In the genomic region with DNA sequence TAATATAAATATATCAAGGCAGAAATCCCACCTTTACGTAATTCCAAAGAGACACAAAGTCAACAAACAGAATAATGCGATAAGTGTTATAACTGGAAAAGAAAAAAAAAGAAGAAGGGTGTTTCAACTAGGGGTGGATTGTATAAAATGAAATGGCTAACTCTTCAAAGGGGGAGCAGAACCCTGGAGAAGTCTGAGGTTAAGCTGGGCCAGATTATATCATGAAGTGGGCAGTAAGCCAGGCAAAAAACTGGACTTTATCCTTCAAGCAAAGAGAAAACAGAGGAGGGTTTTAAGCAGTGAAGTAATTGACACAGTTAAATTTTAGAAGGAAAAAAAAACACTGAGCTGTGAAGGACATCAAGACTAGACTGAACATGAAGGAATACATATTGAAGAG, we compare ENCODE assay signal across 1 cellular context.
A peak's percentile ranks its signal among the peaks of the same experiment; 100 is the strongest.
TF ChIP-seq lines count a peak whose summit lies in the region.

No MANE protein-coding gene starts in this region.

TF ChIP-seq in HepG2, 621 proteins besides CTCF, POLR2A, EP300 and RAD21 (continued from another document and continues in another):
- TF ChIP-seq ZBTB40 (IDR thresholded peaks at IDR 0.05), result no peak
- TF ChIP-seq ZBTB40 (CRISPR knock-in tag; IDR thresholded peaks at IDR 0.05), result no peak
- TF ChIP-seq, protein P1, sequence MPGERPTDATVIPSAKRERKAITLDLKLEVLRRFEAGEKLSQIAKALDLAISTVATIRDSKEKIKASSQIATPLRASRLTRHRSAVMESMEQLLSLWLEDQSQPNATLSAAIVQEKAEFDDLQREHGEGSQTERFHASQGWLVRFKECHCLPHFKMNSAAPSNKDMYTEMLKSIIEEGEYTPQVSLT (CRISPR knock-in tag; IDR thresholded peaks at IDR 0.05; ENCODE audit: borderline replicate concordance, low read depth), result no peak
- TF ChIP-seq KDM3A (CRISPR knock-in tag; IDR thresholded peaks at IDR 0.05; ENCODE audit: low read depth), result no peak
- no peak for TF ChIP-seq NFATC3 (CRISPR knock-in tag; IDR thresholded peaks at IDR 0.05)
- no peak for TF ChIP-seq ZNF572 (CRISPR knock-in tag; IDR thresholded peaks at IDR 0.05)
- 0 out of 2 replicates have a peak, but pooled peaks have one; percentile 18 for TF ChIP-seq PPARG (CRISPR knock-in tag; conservative IDR thresholded peaks at IDR 0.05)
- TF ChIP-seq, protein P2, sequence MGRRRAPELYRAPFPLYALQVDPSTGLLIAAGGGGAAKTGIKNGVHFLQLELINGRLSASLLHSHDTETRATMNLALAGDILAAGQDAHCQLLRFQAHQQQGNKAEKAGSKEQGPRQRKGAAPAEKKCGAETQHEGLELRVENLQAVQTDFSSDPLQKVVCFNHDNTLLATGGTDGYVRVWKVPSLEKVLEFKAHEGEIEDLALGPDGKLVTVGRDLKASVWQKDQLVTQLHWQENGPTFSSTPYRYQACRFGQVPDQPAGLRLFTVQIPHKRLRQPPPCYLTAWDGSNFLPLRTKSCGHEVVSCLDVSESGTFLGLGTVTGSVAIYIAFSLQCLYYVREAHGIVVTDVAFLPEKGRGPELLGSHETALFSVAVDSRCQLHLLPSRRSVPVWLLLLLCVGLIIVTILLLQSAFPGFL (CRISPR knock-in tag; IDR thresholded peaks at IDR 0.05), result no peak
- no peak for TF ChIP-seq ZNF605 (CRISPR knock-in tag; IDR thresholded peaks at IDR 0.05)
- TF ChIP-seq MAZ (IDR thresholded peaks at IDR 0.05; ENCODE audit: borderline replicate concordance, low read depth, low read length), result no peak
- TF ChIP-seq MAZ (CRISPR knock-in tag; IDR thresholded peaks at IDR 0.05; ENCODE audit: low read depth), result no peak
- peak; percentile 36; the same call in 1 of the 2 replicates for TF ChIP-seq PATZ1 (CRISPR knock-in tag; IDR thresholded peaks at IDR 0.05)
- TF ChIP-seq CREBL2 (CRISPR knock-in tag; IDR thresholded peaks at IDR 0.05; ENCODE audit: borderline replicate concordance), result no peak
- no peak for TF ChIP-seq AHR (CRISPR knock-in tag; IDR thresholded peaks at IDR 0.05)
- peak; percentile 85 for TF ChIP-seq GATAD2A (CRISPR knock-in tag; IDR thresholded peaks at IDR 0.05)
- TF ChIP-seq, protein P3, sequence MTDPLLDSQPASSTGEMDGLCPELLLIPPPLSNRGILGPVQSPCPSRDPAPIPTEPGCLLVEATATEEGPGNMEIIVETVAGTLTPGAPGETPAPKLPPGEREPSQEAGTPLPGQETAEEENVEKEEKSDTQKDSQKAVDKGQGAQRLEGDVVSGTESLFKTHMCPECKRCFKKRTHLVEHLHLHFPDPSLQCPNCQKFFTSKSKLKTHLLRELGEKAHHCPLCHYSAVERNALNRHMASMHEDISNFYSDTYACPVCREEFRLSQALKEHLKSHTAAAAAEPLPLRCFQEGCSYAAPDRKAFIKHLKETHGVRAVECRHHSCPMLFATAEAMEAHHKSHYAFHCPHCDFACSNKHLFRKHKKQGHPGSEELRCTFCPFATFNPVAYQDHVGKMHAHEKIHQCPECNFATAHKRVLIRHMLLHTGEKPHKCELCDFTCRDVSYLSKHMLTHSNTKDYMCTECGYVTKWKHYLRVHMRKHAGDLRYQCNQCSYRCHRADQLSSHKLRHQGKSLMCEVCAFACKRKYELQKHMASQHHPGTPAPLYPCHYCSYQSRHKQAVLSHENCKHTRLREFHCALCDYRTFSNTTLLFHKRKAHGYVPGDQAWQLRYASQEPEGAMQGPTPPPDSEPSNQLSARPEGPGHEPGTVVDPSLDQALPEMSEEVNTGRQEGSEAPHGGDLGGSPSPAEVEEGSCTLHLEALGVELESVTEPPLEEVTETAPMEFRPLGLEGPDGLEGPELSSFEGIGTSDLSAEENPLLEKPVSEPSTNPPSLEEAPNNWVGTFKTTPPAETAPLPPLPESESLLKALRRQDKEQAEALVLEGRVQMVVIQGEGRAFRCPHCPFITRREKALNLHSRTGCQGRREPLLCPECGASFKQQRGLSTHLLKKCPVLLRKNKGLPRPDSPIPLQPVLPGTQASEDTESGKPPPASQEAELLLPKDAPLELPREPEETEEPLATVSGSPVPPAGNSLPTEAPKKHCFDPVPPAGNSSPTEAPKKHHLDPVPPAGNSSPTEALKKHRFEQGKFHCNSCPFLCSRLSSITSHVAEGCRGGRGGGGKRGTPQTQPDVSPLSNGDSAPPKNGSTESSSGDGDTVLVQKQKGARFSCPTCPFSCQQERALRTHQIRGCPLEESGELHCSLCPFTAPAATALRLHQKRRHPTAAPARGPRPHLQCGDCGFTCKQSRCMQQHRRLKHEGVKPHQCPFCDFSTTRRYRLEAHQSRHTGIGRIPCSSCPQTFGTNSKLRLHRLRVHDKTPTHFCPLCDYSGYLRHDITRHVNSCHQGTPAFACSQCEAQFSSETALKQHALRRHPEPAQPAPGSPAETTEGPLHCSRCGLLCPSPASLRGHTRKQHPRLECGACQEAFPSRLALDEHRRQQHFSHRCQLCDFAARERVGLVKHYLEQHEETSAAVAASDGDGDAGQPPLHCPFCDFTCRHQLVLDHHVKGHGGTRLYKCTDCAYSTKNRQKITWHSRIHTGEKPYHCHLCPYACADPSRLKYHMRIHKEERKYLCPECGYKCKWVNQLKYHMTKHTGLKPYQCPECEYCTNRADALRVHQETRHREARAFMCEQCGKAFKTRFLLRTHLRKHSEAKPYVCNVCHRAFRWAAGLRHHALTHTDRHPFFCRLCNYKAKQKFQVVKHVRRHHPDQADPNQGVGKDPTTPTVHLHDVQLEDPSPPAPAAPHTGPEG (CRISPR knock-in tag; IDR thresholded peaks at IDR 0.05), result no peak
- TF ChIP-seq ZNF331 (CRISPR knock-in tag; IDR thresholded peaks at IDR 0.05), result peak; percentile 42; the same call in 1 of the 2 replicates
- no peak for TF ChIP-seq MXD4 (CRISPR knock-in tag; IDR thresholded peaks at IDR 0.05)
- no peak for TF ChIP-seq YEATS4 (CRISPR knock-in tag; IDR thresholded peaks at IDR 0.05; ENCODE audit: borderline replicate concordance)
- TF ChIP-seq KDM2A (CRISPR knock-in tag; IDR thresholded peaks at IDR 0.05; ENCODE audit: borderline replicate concordance, low read depth), result no peak
- no peak for TF ChIP-seq NR1H2 (CRISPR knock-in tag; IDR thresholded peaks at IDR 0.05; ENCODE audit: borderline replicate concordance, low read depth)
- TF ChIP-seq ZNF691 (CRISPR knock-in tag; IDR thresholded peaks at IDR 0.05; ENCODE audit: borderline replicate concordance, low read depth), result no peak
- TF ChIP-seq CBFB (CRISPR knock-in tag; IDR thresholded peaks at IDR 0.05), result no peak
- peak; percentile 73 for TF ChIP-seq ISL2 (CRISPR knock-in tag; IDR thresholded peaks at IDR 0.05)
- TF ChIP-seq, protein P4, sequence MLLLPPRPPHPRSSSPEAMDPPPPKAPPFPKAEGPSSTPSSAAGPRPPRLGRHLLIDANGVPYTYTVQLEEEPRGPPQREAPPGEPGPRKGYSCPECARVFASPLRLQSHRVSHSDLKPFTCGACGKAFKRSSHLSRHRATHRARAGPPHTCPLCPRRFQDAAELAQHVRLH (CRISPR knock-in tag; IDR thresholded peaks at IDR 0.05; ENCODE audit: borderline replicate concordance, low read depth), result no peak
- TF ChIP-seq ZNF782 (CRISPR knock-in tag; IDR thresholded peaks at IDR 0.05; ENCODE audit: borderline replicate concordance), result no peak
- no peak for TF ChIP-seq THYN1 (CRISPR knock-in tag; IDR thresholded peaks at IDR 0.05; ENCODE audit: borderline replicate concordance, low read depth)
- TF ChIP-seq NR2F6 (IDR thresholded peaks at IDR 0.05), result peak; percentile 79
- TF ChIP-seq NR2F6 (CRISPR knock-in tag; IDR thresholded peaks at IDR 0.05), result peak; percentile 48
- TF ChIP-seq, protein P5, sequence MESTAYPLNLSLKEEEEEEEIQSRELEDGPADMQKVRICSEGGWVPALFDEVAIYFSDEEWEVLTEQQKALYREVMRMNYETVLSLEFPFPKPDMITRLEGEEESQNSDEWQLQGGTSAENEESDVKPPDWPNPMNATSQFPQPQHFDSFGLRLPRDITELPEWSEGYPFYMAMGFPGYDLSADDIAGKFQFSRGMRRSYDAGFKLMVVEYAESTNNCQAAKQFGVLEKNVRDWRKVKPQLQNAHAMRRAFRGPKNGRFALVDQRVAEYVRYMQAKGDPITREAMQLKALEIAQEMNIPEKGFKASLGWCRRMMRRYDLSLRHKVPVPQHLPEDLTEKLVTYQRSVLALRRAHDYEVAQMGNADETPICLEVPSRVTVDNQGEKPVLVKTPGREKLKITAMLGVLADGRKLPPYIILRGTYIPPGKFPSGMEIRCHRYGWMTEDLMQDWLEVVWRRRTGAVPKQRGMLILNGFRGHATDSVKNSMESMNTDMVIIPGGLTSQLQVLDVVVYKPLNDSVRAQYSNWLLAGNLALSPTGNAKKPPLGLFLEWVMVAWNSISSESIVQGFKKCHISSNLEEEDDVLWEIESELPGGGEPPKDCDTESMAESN (CRISPR knock-in tag; conservative IDR thresholded peaks at IDR 0.05), result no peak
- no peak for TF ChIP-seq MIER2 (CRISPR knock-in tag; IDR thresholded peaks at IDR 0.05)
- no peak for TF ChIP-seq BHLHE40 (IDR thresholded peaks at IDR 0.05; ENCODE audit: low read length)
- no peak for TF ChIP-seq ZMAT3 (CRISPR knock-in tag; conservative IDR thresholded peaks at IDR 0.05)
- peak; percentile 63 for TF ChIP-seq CREM (IDR thresholded peaks at IDR 0.05)
- no peak for TF ChIP-seq CREM (CRISPR knock-in tag; IDR thresholded peaks at IDR 0.05)
- no peak for TF ChIP-seq ZSCAN9 (CRISPR knock-in tag; IDR thresholded peaks at IDR 0.05; ENCODE audit: borderline replicate concordance)
- no peak for TF ChIP-seq SOX13 (IDR thresholded peaks at IDR 0.05)
- TF ChIP-seq SOX13 (CRISPR knock-in tag; conservative IDR thresholded peaks at IDR 0.05 in 1 of 2, IDR thresholded peaks at IDR 0.05 in 1 of 2), result peak in 1 of 2 experiments; percentile 77; a peak in 2 of 4 replicates
- peak; percentile 23; the same call in 1 of the 2 replicates for TF ChIP-seq FOXA3 (CRISPR knock-in tag; IDR thresholded peaks at IDR 0.05)
